ENCODE assay signal across 2 cellular contexts in the genomic region with DNA sequence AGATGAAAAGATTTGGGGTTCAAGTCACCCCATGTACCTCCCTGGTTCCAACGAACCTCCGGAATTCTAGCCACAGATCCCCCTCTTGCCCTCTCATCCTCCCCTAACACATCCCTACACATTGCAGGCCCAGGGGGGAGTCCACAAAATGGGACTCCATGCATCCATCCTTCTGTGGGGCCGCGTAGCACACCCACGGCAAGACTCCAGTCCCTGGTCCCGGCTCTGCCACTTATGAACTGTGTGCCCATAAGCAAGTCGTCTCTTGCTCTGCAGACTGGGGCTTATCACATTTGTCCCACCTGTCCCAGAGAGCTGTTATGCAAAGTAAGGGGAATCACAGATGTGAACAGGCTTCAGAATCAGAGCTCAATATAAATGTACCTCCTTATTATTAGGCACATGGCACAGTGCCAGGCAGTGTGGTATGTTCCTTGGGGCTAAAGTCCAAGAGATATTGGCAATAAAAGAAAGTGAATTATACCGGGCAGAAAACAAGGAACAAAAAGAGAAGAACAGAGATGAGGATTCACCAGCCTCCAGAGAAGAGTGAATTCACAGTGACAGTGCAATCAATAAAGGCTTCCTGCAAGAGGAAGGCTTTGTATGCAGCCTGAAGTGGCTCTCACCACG.
A peak's percentile ranks its signal among the peaks of the same experiment; 100 is the strongest.
TF ChIP-seq lines count a peak whose summit lies in the region.

No MANE protein-coding gene starts in this region.

TF ChIP-seq in Ishikawa, 13 proteins besides CTCF, POLR2A, EP300 and RAD21:
- TF ChIP-seq CREB1 (IDR thresholded peaks at IDR 0.05; ENCODE audit: low read depth) (no peak), ZBTB7A (IDR thresholded peaks at IDR 0.05; ENCODE audit: low read depth) (no peak), CEBPB (IDR thresholded peaks at IDR 0.05) (no peak), TEAD4 (IDR thresholded peaks at IDR 0.05) (no peak), NFIC (IDR thresholded peaks at IDR 0.05) (peak; percentile 42; the same call in 1 of the 2 replicates), MAX (IDR thresholded peaks at IDR 0.05) (no peak), YY1 (IDR thresholded peaks at IDR 0.05; ENCODE audit: low read depth) (no peak), TCF12 (IDR thresholded peaks at IDR 0.05; ENCODE audit: low read depth) (no peak)

TF ChIP-seq in GM12878, 131 proteins besides CTCF, POLR2A, EP300 and RAD21:
- TF ChIP-seq MTA3 (IDR thresholded peaks at IDR 0.05; ENCODE audit: borderline replicate concordance, low read length), result no peak
- TF ChIP-seq IKZF1 (conservative IDR thresholded peaks at IDR 0.05), result 0 out of 2 replicates have a peak, but pooled peaks have one; percentile 11
- peak; percentile 71 for TF ChIP-seq SMAD1 (IDR thresholded peaks at IDR 0.05; ENCODE audit: low read depth, partially characterized antibody)
- no peak for TF ChIP-seq PAX8 (IDR thresholded peaks at IDR 0.05)
